In genomic region chr2:139730197-139730596, GRCh38 we compare ENCODE assay signal across 15 cellular contexts.
DNase-seq lines count a peak whose midpoint lies in the region; ATAC-seq and TF ChIP-seq lines count a peak whose summit lies in the region.
"Had no signal": no experiment of that assay in that cellular context is flagged by ENCODE, and none has a peak within 500 bp of the region (broad histone marks: within the 10 kb centered on the region; RNA-seq: fewer than 3 reads in every experiment).

No MANE protein-coding gene starts in this region.

- intact Hi-C loops in A673 (cut with micrococcal nuclease; ENCODE audit: unreplicated experiment), result no loop called here

- peaks cover 4% of the 10 kb centered on the region for H3K27me3 Mint-ChIP-seq in GM23338 (ENCODE audit: insufficient read depth, low read depth, poor library complexity)
- H3K27me3 Mint-ChIP-seq in neural progenitor cell (ENCODE audit: insufficient read depth, low read depth), result no peaks in the 10 kb centered on the region
- H3K27me3 Mint-ChIP-seq: CD4-positive, alpha-beta memory T cell had no signal

- DNase-seq in A673 (ENCODE audit: low spot score) (peak; percentile 12), GM23338 (ENCODE audit: low spot score) (no peak), NCI-H146 treated with DMSO at 0.1 percent for 48 hours (lab: John Stamatoyannopoulos, UW; ENCODE audit: unreplicated experiment) (peak; percentile 84), neural progenitor cell (ENCODE audit: low spot score) (no peak), SW480 (ENCODE audit: low spot score) (no peak), coronary artery (ENCODE audit: low spot score) (no peak)
- DNase-seq: CD4-positive, alpha-beta memory T cell; DMS79 treated with DMSO at 0.1 percent for 48 hours; GF-D8; HFFc6; KG1 had no signal

- ATAC-seq in GM23338 (no peak), HG03520 (IDR thresholded peaks at IDR 0.05; ENCODE audit: unreplicated experiment) (no peak)
- ATAC-seq: HCT116 had no signal

- H3K27ac Mint-ChIP-seq in GM23338, result peak overlapping the region; percentile 75
- H3K27ac Mint-ChIP-seq in neural progenitor cell, result no peak overlapping the region
- H3K27ac Mint-ChIP-seq: CD14-positive monocyte; CD4-positive, alpha-beta memory T cell; HFFc6 had no signal

- H2AFZ ChIP-seq in GM23338 (peak overlapping the region; percentile 14; the same call in 1 of the 2 replicates), neural progenitor cell (replicated peaks) (peak overlapping the region; percentile 14)

- no peak overlapping the region for H3K27ac ChIP-seq in A673 (ENCODE audit: low read depth, low read length, poor library complexity, severe bottlenecking)
- peak overlapping the region; percentile 52; the same call in 1 of the 2 replicates for H3K27ac ChIP-seq in GM23338 (ENCODE audit: low read depth)
- H3K27ac ChIP-seq in neural progenitor cell, result no peak overlapping the region
- no peak overlapping the region for H3K27ac ChIP-seq in coronary artery
- H3K27ac ChIP-seq: BLaER1 had no signal

- H3K36me3 ChIP-seq in A673 (ENCODE audit: insufficient read depth, low read length, poor library complexity, severe bottlenecking) (no peaks in the 10 kb centered on the region), GM23338 (ENCODE audit: insufficient read depth) (no peaks in the 10 kb centered on the region), neural progenitor cell (no peaks in the 10 kb centered on the region)
- H3K36me3 ChIP-seq: BLaER1 had no signal

- BruUV-seq in A673 (replicated peaks; lab: Mats Ljungman, UMichigan), result no TSS peak

- TF ChIP-seq CTCF in A673 (conservative IDR thresholded peaks at IDR 0.05; ENCODE audit: low read depth, low read length) (no peak), GM23338 (conservative IDR thresholded peaks at IDR 0.05; ENCODE audit: low read depth in 2 of 2) (no peak), neural progenitor cell (IDR thresholded peaks at IDR 0.05) (no peak), coronary artery (IDR thresholded peaks at IDR 0.05) (no peak)

- H4K20me1 ChIP-seq in GM23338 (replicated peaks; ENCODE audit: insufficient read depth) (no peaks in the 10 kb centered on the region), neural progenitor cell (ENCODE audit: low read depth) (no peaks in the 10 kb centered on the region)
- H4K20me1 ChIP-seq: BLaER1 had no signal

- H3K9ac ChIP-seq in neural progenitor cell, result no peak overlapping the region
- H3K9ac ChIP-seq: BLaER1 had no signal

- H3K36me3 Mint-ChIP-seq in GM23338 (ENCODE audit: low read depth) (peaks cover 13% of the 10 kb centered on the region; the same call in 2 of the 3 replicates), neural progenitor cell (no peaks in the 10 kb centered on the region)
- H3K36me3 Mint-ChIP-seq: CD14-positive monocyte; CD4-positive, alpha-beta memory T cell had no signal

- no peak overlapping the region for H3K4me3 Mint-ChIP-seq in GM23338
- H3K4me3 Mint-ChIP-seq in neural progenitor cell, result no peak overlapping the region
- H3K4me3 Mint-ChIP-seq: CD14-positive monocyte; CD4-positive, alpha-beta memory T cell; HFFc6 had no signal

- H3K4me2 ChIP-seq in GM23338 (peak overlapping the region; percentile 7; the same call in 1 of the 2 replicates), neural progenitor cell (no peak overlapping the region)
- H3K4me2 ChIP-seq: BLaER1 had no signal

- POLR2A ChIA-PET in A673 (lab: Charles Lee; ENCODE audit: low non-redundant PET), result interaction anchor here (0.6 kb wide), 1 partner anchor 480 kb away, joined by 3 read pairs; no protein-coding TSS in a partner anchor

- H3K4me3 ChIP-seq in A673 (ENCODE audit: low read depth, low read length, poor library complexity, severe bottlenecking) (no peak overlapping the region), GM23338 (no peak overlapping the region), neural progenitor cell (no peak overlapping the region), coronary artery (no peak overlapping the region)
- H3K4me3 ChIP-seq: BLaER1 had no signal

- no peaks in the 10 kb centered on the region for H3K27me3 ChIP-seq in A673 (replicated peaks; ENCODE audit: insufficient read depth, low read depth, low read length, poor library complexity)
- no peaks in the 10 kb centered on the region for H3K27me3 ChIP-seq in GM23338 (ENCODE audit: insufficient read depth)
- no peaks in the 10 kb centered on the region for H3K27me3 ChIP-seq in neural progenitor cell
- H3K27me3 ChIP-seq: BLaER1 had no signal

- H3F3A ChIP-seq in GM23338 (replicated peaks; ENCODE audit: low read depth) (no peaks in the 10 kb centered on the region), neural progenitor cell (ENCODE audit: low read depth) (no peaks in the 10 kb centered on the region)

- peaks cover 19% of the 10 kb centered on the region for H3K4me1 Mint-ChIP-seq in GM23338
- H3K4me1 Mint-ChIP-seq in neural progenitor cell, result peaks cover 5% of the 10 kb centered on the region
- H3K4me1 Mint-ChIP-seq: CD14-positive monocyte; CD4-positive, alpha-beta memory T cell had no signal

- no peaks in the 10 kb centered on the region for H3K9me2 ChIP-seq in GM23338 (ENCODE audit: insufficient read depth)

- H3K9me3 Mint-ChIP-seq in GM23338, result peaks cover 7% of the 10 kb centered on the region; the same call in 2 of the 3 replicates
- H3K9me3 Mint-ChIP-seq in neural progenitor cell, result no peaks in the 10 kb centered on the region

- H3K9me3 ChIP-seq in A673 (ENCODE audit: low read depth, low read length, poor library complexity, severe bottlenecking), result no peaks in the 10 kb centered on the region
- H3K9me3 ChIP-seq in neural progenitor cell (ENCODE audit: low read depth), result no peaks in the 10 kb centered on the region
- H3K9me3 ChIP-seq: BLaER1 had no signal

- H3K4me1 ChIP-seq in A673 (ENCODE audit: insufficient read depth, low read length, poor library complexity, severe bottlenecking), result no peaks in the 10 kb centered on the region
- peaks cover 26% of the 10 kb centered on the region for H3K4me1 ChIP-seq in GM23338 (ENCODE audit: insufficient read depth)
- H3K4me1 ChIP-seq in neural progenitor cell, result peaks cover 5% of the 10 kb centered on the region
- H3K4me1 ChIP-seq: BLaER1 had no signal

- CTCF ChIA-PET in A673 (lab: Charles Lee), result no interaction called here

- H3K79me2 ChIP-seq in GM23338 (replicated peaks; ENCODE audit: insufficient read depth), result no peaks in the 10 kb centered on the region
- H3K79me2 ChIP-seq in neural progenitor cell (ENCODE audit: low read depth), result no peaks in the 10 kb centered on the region

TF ChIP-seq in GM23338, 12 proteins besides CTCF, POLR2A, EP300 and RAD21 (continues in another document):
- TF ChIP-seq REST (IDR thresholded peaks at IDR 0.05; ENCODE audit: unreplicated experiment), result no peak

Comparison
In these comparisons a context has a peak if more than half of its experiments do, and no peak if none do; other contexts are left out.
1. DNase-seq: peak in A673 (single experiment) and NCI-H146 treated with DMSO at 0.1 percent for 48 hours (single experiment); none in GM23338 (single experiment), neural progenitor cell (single experiment), SW480 (single experiment) and coronary artery (single experiment).